Comparison of ENCODE assay signal across 8 cellular contexts in genomic region chr14:20412876-20413784, GRCh38. TPM values are rescaled to one million over a fixed set of nuclear protein-coding genes. Genes with fewer than 3 reads are reported as not detected.
DNase-seq lines count a peak whose midpoint lies in the region; ATAC-seq and TF ChIP-seq lines count a peak whose summit lies in the region.

TSS of gene TEP1 (minus strand) at chr14:20413501. CDS start at chr14:20408439, 5,062 bp downstream.

- H3K4me3 ChIP-seq in AG10803 (ENCODE audit: low read length), result peak within 1 kb of the TSS; percentile 96
- H3K4me3 ChIP-seq in colonic mucosa, result peak within 1 kb of the TSS; percentile 62

- ATAC-seq in GM19043 (IDR thresholded peaks at IDR 0.05; ENCODE audit: low read depth, unreplicated experiment) (peak; percentile 58), HG03439 (IDR thresholded peaks at IDR 0.05; ENCODE audit: unreplicated experiment) (peak; percentile 55)

- intact Hi-C loops in colonic mucosa (cut with DNase I), result loop anchor here (5.0 to 10.0 kb wide), 3 partner anchors 44 to 272 kb away; partner anchors contain the start of genes ANG, APEX1 and RNASE4

- no peaks in the 10 kb centered on the region for H3K36me3 ChIP-seq in colonic mucosa

- TF ChIP-seq CTCF in AG10803 (conservative IDR thresholded peaks at IDR 0.05; ENCODE audit: low read length) (no peak), colonic mucosa (IDR thresholded peaks at IDR 0.05) (no peak)

- DNase-seq in AG10803 (ENCODE audit: low read depth), result peak; percentile 76
- DNase-seq in NCI-H524 (lab: John Stamatoyannopoulos, UW), result peak; percentile 83 to 87
- peak; percentile 86 for DNase-seq in activated CD4-positive, alpha-beta T cell treated with anti-CD3 and anti-CD28 coated beads for 48 hours
- DNase-seq in colonic mucosa, result peak; percentile 95
- DNase-seq in stimulated activated CD4-positive, alpha-beta T cell treated with anti-CD3 and anti-CD28 coated beads, Interleukin-1b, Interleukin-23, amount 100 ng/mL, for 1 hour (ENCODE audit: low read depth in 2 of 2), result peak; percentile 25 to 53

- no peaks in the 10 kb centered on the region for H3K27me3 ChIP-seq in colonic mucosa
- no peaks in the 10 kb centered on the region for H3K27me3 ChIP-seq in layer of hippocampus (ENCODE audit: control insufficient read depth, insufficient read depth, low read length)

- H3K4me1 ChIP-seq in colonic mucosa, result peaks cover 10% of the 10 kb centered on the region

- H3K9me3 ChIP-seq in colonic mucosa, result no peaks in the 10 kb centered on the region

- H3K27ac ChIP-seq in colonic mucosa (peak within 1 kb of the TSS; percentile 98), layer of hippocampus (ENCODE audit: low read depth, low read length) (peak within 1 kb of the TSS; percentile 92)

- peak within 1 kb of the TSS; percentile 84 to 98 for H3K9ac ChIP-seq in colonic mucosa (ENCODE audit: low read depth in 2 of 2, low read length in 2 of 2)

RNA-seq across cellular contexts. Expression of gene TEP1, which starts in this region (rescaled TPM):
- 10 to 100 TPM; 53.7 to 71.3 TPM for total RNA-seq in colonic mucosa

Comparison
In these comparisons a context has a peak if more than half of its experiments do, and no peak if none do; other contexts are left out.
1. Peak in every context shown above with its lines: DNase-seq, ATAC-seq, H3K4me3 ChIP-seq and H3K27ac ChIP-seq.
2. DNase-seq: peak in every context shown above with its lines; median percentile 95 in colonic mucosa; 86 in activated CD4-positive, alpha-beta T cell treated with anti-CD3 and anti-CD28 coated beads for 48 hours; 85 in NCI-H524; 76 in AG10803; 39 in stimulated activated CD4-positive, alpha-beta T cell treated with anti-CD3 and anti-CD28 coated beads, Interleukin-1b, Interleukin-23, amount 100 ng/mL, for 1 hour.